8 cellular contexts compared by ENCODE assay signal in the genomic region with DNA sequence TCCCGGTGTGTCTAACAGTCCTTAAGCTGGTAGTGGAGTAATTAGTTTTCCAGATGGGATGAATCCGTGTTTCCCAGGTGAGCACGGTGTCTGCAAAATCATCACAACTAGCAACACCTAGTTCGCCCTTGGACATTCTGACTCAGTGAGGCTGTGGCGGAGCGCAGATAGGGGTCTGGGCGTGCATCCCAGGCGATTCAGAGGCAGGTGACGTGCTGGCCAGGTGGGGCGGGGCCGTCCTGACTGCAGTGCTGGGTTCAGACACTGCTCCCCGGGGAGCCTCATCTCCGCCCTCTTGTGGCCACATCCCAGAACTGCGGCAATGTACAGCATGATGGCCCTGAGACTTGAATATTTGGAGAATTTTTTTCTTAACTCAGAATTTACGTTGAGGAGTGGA.
A peak's percentile ranks its signal among the peaks of the same experiment; 100 is the strongest.
DNase-seq lines count a peak whose midpoint lies in the region; ATAC-seq, FAIRE-seq and TF ChIP-seq lines count a peak whose summit lies in the region.

No MANE protein-coding gene starts in this region.

- H3K36me3 ChIP-seq in thoracic aorta, result no peaks in the 10 kb centered on the region

- H3K9me3 ChIP-seq in thoracic aorta, result no peaks in the 10 kb centered on the region

- no peak overlapping the region for H3K27ac ChIP-seq in thoracic aorta

- peak; percentile 97 for ATAC-seq in activated T-helper 17 cell treated with anti-CD3 and anti-CD28 coated beads, Interleukin-2, amount 50 U/mL, for 72 hours (replicated peaks)
- ATAC-seq in thoracic aorta (ENCODE audit: insufficient number of reproducible peaks, low FRiP score, low read depth), result peak; percentile 46

- no peak overlapping the region for H3K4me3 Mint-ChIP-seq in activated T-helper 17 cell treated with anti-CD3 and anti-CD28 coated beads, Interleukin-2, amount 50 U/mL, for 72 hours

- DNase-seq in ELR (ENCODE audit: low read depth) (peak; percentile 82), H54 (ENCODE audit: insufficient read length, low spot score) (peak; percentile 44), RPMI7951 (ENCODE audit: low read depth) (peak; percentile 48), fibroblast of villous mesenchyme (ENCODE audit: low read depth) (peak; percentile 77), occipital lobe (lab: John Stamatoyannopoulos, UW) (peak; percentile 40), thoracic aorta (ENCODE audit: low spot score) (peak; percentile 30)

- no peaks in the 10 kb centered on the region for H3K27me3 Mint-ChIP-seq in activated T-helper 17 cell treated with anti-CD3 and anti-CD28 coated beads, Interleukin-2, amount 50 U/mL, for 72 hours

- H3K9me3 Mint-ChIP-seq in activated T-helper 17 cell treated with anti-CD3 and anti-CD28 coated beads, Interleukin-2, amount 50 U/mL, for 72 hours, result no peaks in the 10 kb centered on the region

- H3K36me3 Mint-ChIP-seq in activated T-helper 17 cell treated with anti-CD3 and anti-CD28 coated beads, Interleukin-2, amount 50 U/mL, for 72 hours (ENCODE audit: low read depth), result no peaks in the 10 kb centered on the region

- no peaks in the 10 kb centered on the region for H3K4me1 Mint-ChIP-seq in activated T-helper 17 cell treated with anti-CD3 and anti-CD28 coated beads, Interleukin-2, amount 50 U/mL, for 72 hours

- H3K4me1 ChIP-seq in thoracic aorta (ENCODE audit: control insufficient read depth in 1 of 2, low read depth in 2 of 2), result no peaks in the 10 kb centered on the region

- TF ChIP-seq POLR2A in H54 (IDR thresholded peaks at IDR 0.05; ENCODE audit: low read depth, low read length), result no peak

- no peak for FAIRE-seq in H54 (lab: Jason Lieb, UNC)

- H3K4me3 ChIP-seq in fibroblast of villous mesenchyme (ENCODE audit: low read depth, low read length), result no peak overlapping the region
- no peak overlapping the region for H3K4me3 ChIP-seq in thoracic aorta

- no peak overlapping the region for H3K27ac Mint-ChIP-seq in activated T-helper 17 cell treated with anti-CD3 and anti-CD28 coated beads, Interleukin-2, amount 50 U/mL, for 72 hours

- TF ChIP-seq CTCF in LNCAP (IDR thresholded peaks at IDR 0.05) (peak; percentile 95), fibroblast of villous mesenchyme (IDR thresholded peaks at IDR 0.05; ENCODE audit: insufficient read depth, low read depth, low read length) (peak; percentile 97), thoracic aorta (IDR thresholded peaks at IDR 0.05) (peak; percentile 90)

- no peaks in the 10 kb centered on the region for H3K27me3 ChIP-seq in thoracic aorta (replicated peaks; ENCODE audit: insufficient read depth)

Comparison
In these comparisons a context has a peak if more than half of its experiments do, and no peak if none do; other contexts are left out.
1. DNase-seq: peak in every context shown above with its lines; median percentile 82 in ELR; 77 in fibroblast of villous mesenchyme; 48 in RPMI7951; 44 in H54; 40 in occipital lobe; 30 in thoracic aorta.